In genomic region chr6:169566319-169566718, GRCh38 we compare ENCODE assay signal across 34 cellular contexts.
"Had no signal": no experiment of that assay in that cellular context is flagged by ENCODE, and none has a peak within 500 bp of the region (broad histone marks: within the 10 kb centered on the region; RNA-seq: fewer than 3 reads in every experiment).

No MANE protein-coding gene starts in this region.

- H3K4me3 Mint-ChIP-seq: activated B cell treated with CpG ODN at 0.5 μM for 24 hours; activated CD4-positive, alpha-beta memory T cell treated with anti-CD3 and anti-CD28 coated beads for 36 hours; activated CD8-positive, alpha-beta T cell treated with anti-CD3 and anti-CD28 coated beads for 36 hours; activated naive CD4-positive, alpha-beta T cell treated with anti-CD3 and anti-CD28 coated beads for 36 hours; activated naive CD8-positive, alpha-beta T cell treated with anti-CD3 and anti-CD28 coated beads for 36 hours; activated T-cell treated with anti-CD3 and anti-CD28 coated beads, Interleukin-2, amount 50 U/mL, for 4 hours; activated T-cell treated with anti-CD3 and anti-CD28 coated beads, Interleukin-2, amount 50 U/mL, for 72 hours; activated T-helper 1 cell treated with anti-CD3 and anti-CD28 coated beads, Interleukin-12 subunit alpha, Interleukin-12 subunit beta, Interleukin-2, Interleukin-4 antibody, amounts not matched to agents 30 ng/mL and 10 ng/mL and 1 ng/mL, durations not matched to agents 14 hours and 24 hours and 36 hours; activated T-helper 17 cell treated with anti-CD3 and anti-CD28 coated beads, Interleukin-2, amount 50 U/mL, for 72 hours; T-helper 1 cell treated with Interleukin-12 subunit alpha and Interleukin-12 subunit beta and Interleukin-4 antibody, amounts not matched to agents 30 μg/mL and 1 μg/mL, for 36 hours; T-helper 2 cell treated with Interferon-gamma antibody and Interleukin-4, amounts not matched to agents 5 μg/mL and 100 μg/mL, for 36 hours had no signal

- H3K4me3 ChIP-seq: adrenal gland, body of pancreas, breast epithelium had no signal

- H3K36me3 ChIP-seq: adrenal gland, brain microvascular endothelial cell, breast epithelium had no signal

- H3K27ac ChIP-seq: adrenal gland, body of pancreas, brain microvascular endothelial cell, breast epithelium, VCaP had no signal

- H3K9me3 Mint-ChIP-seq: activated B cell treated with CpG ODN at 0.5 μM for 24 hours; activated T-cell treated with anti-CD3 and anti-CD28 coated beads, Interleukin-2, amount 50 U/mL, for 72 hours; activated T-helper 1 cell treated with anti-CD3 and anti-CD28 coated beads, Interleukin-12 subunit alpha, Interleukin-12 subunit beta, Interleukin-2, Interleukin-4 antibody, amounts not matched to agents 30 ng/mL and 10 ng/mL and 1 ng/mL, durations not matched to agents 14 hours and 24 hours and 36 hours; activated T-helper 17 cell treated with anti-CD3 and anti-CD28 coated beads, Interleukin-2, amount 50 U/mL, for 72 hours; T-helper 1 cell treated with Interleukin-12 subunit alpha and Interleukin-12 subunit beta and Interleukin-4 antibody, amounts not matched to agents 30 μg/mL and 1 μg/mL, for 36 hours; T-helper 2 cell treated with Interferon-gamma antibody and Interleukin-4, amounts not matched to agents 5 μg/mL and 100 μg/mL, for 36 hours had no signal

- H3K4me1 Mint-ChIP-seq: activated T-helper 17 cell treated with anti-CD3 and anti-CD28 coated beads, Interleukin-2, amount 50 U/mL, for 72 hours had no signal

- H3K27me3 ChIP-seq: adrenal gland, body of pancreas, brain microvascular endothelial cell, breast epithelium had no signal

- DNase-seq: activated B cell treated with CpG ODN at 0.5 μM for 24 hours; activated CD4-positive, alpha-beta memory T cell treated with anti-CD3 and anti-CD28 coated beads for 36 hours; activated CD4-positive, alpha-beta T cell treated with anti-CD3 and anti-CD28 coated beads for 48 hours; activated CD4-positive, alpha-beta T cell treated with anti-CD3 and anti-CD28 coated beads, Interleukin-2, amount 50 U/mL, for 1 hour; activated CD4-positive, alpha-beta T cell treated with anti-CD3 and anti-CD28 coated beads, Interleukin-2, amount 50 U/mL, for 4 hours; activated CD4-positive, CD25-positive, alpha-beta regulatory T cell treated with anti-CD3 and anti-CD28 coated beads, Interleukin-2, amount 50 U/mL, for 72 hours; activated CD8-positive, alpha-beta memory T cell treated with anti-CD3 and anti-CD28 coated beads, Interleukin-2, amount 50 U/mL, for 4 hours; activated CD8-positive, alpha-beta T cell treated with anti-CD3 and anti-CD28 coated beads for 36 hours; activated effector memory CD4-positive, alpha-beta T cell treated with anti-CD3 and anti-CD28 coated beads, Interleukin-2, amount 50 U/mL, for 16 hours; activated gamma-delta T cell treated with Interleukin-2 at 50 U/mL for 16 hours; activated naive CD4-positive, alpha-beta T cell; activated naive CD4-positive, alpha-beta T cell treated with anti-CD3 and anti-CD28 coated beads for 36 hours; activated naive CD4-positive, alpha-beta T cell treated with anti-CD3 and anti-CD28 coated beads, Interleukin-2, amount 50 U/mL, for 16 hours; activated naive CD8-positive, alpha-beta T cell treated with anti-CD3 and anti-CD28 coated beads for 36 hours; activated T-cell treated with anti-CD3 and anti-CD28 coated beads for 4 hours; activated T-cell treated with anti-CD3 and anti-CD28 coated beads, Interleukin-2, amount 50 U/mL, for 1 hour; activated T-cell treated with anti-CD3 and anti-CD28 coated beads, Interleukin-2, amount 50 U/mL, for 4 hours; activated T-cell treated with anti-CD3 and anti-CD28 coated beads, Interleukin-2, amount 50 U/mL, for 72 hours; adrenal gland; amniotic stem cell; aorta; body of pancreas; brain microvascular endothelial cell; central memory CD4-positive, alpha-beta T cell; T-helper 1 cell; T-helper 2 cell; T-helper 9 cell had no signal

- H3K4me1 ChIP-seq: adrenal gland, body of pancreas, breast epithelium had no signal

- H3K9me3 ChIP-seq: adrenal gland, body of pancreas, breast epithelium had no signal

- H3K27me3 Mint-ChIP-seq: activated B cell treated with CpG ODN at 0.5 μM for 24 hours; activated CD4-positive, alpha-beta memory T cell treated with anti-CD3 and anti-CD28 coated beads for 36 hours had no signal

- H3K27ac Mint-ChIP-seq: activated B cell treated with CpG ODN at 0.5 μM for 24 hours; activated CD4-positive, alpha-beta memory T cell treated with anti-CD3 and anti-CD28 coated beads for 36 hours; activated CD8-positive, alpha-beta T cell treated with anti-CD3 and anti-CD28 coated beads for 36 hours; activated naive CD4-positive, alpha-beta T cell treated with anti-CD3 and anti-CD28 coated beads for 36 hours; activated naive CD4-positive, alpha-beta T cell treated with anti-CD3 and anti-CD28 coated beads, Interleukin-2, amount 50 U/mL, for 72 hours; activated naive CD8-positive, alpha-beta T cell treated with anti-CD3 and anti-CD28 coated beads for 36 hours; activated T-cell treated with anti-CD3 and anti-CD28 coated beads, Interleukin-2, amount 50 U/mL, for 72 hours; activated T-helper 1 cell treated with anti-CD3 and anti-CD28 coated beads, Interleukin-12 subunit alpha, Interleukin-12 subunit beta, Interleukin-2, Interleukin-4 antibody, amounts not matched to agents 30 ng/mL and 10 ng/mL and 1 ng/mL, durations not matched to agents 14 hours and 24 hours and 36 hours; activated T-helper 17 cell treated with anti-CD3 and anti-CD28 coated beads, Interleukin-2, amount 50 U/mL, for 72 hours; T-helper 1 cell treated with Interleukin-12 subunit alpha and Interleukin-12 subunit beta and Interleukin-4 antibody, amounts not matched to agents 30 μg/mL and 1 μg/mL, for 36 hours; T-helper 2 cell treated with Interferon-gamma antibody and Interleukin-4, amounts not matched to agents 5 μg/mL and 100 μg/mL, for 36 hours had no signal

- ATAC-seq: activated CD8-positive, alpha-beta T cell treated with anti-CD3 and anti-CD28 coated beads for 36 hours; activated naive CD4-positive, alpha-beta T cell treated with anti-CD3 and anti-CD28 coated beads, Interleukin-2, amount 50 U/mL, for 72 hours; activated T-cell treated with anti-CD3 and anti-CD28 coated beads, Interleukin-2, amount 50 U/mL, for 4 hours; activated T-cell treated with anti-CD3 and anti-CD28 coated beads, Interleukin-2, amount 50 U/mL, for 72 hours; activated T-helper 17 cell treated with anti-CD3 and anti-CD28 coated beads, Interleukin-2, amount 50 U/mL, for 72 hours; body of pancreas had no signal
